In genomic region chr2:101718479-101718878, GRCh38 we compare ENCODE assay signal across 1 cellular context.
TF ChIP-seq lines count a peak whose summit lies in the region.

No MANE protein-coding gene starts in this region.

TF ChIP-seq in HepG2, 621 proteins besides CTCF, POLR2A, EP300 and RAD21:
- TF ChIP-seq HNRNPK (IDR thresholded peaks at IDR 0.05; ENCODE audit: low read depth, low read length, poor library complexity, severe bottlenecking) (peak; percentile 92), ELK4 (CRISPR knock-in tag; IDR thresholded peaks at IDR 0.05; ENCODE audit: borderline replicate concordance) (no peak), PCBP2 (optimal IDR thresholded peaks at IDR 0.05; ENCODE audit: low read depth, low read length, poor library complexity, severe bottlenecking) (peak; percentile 48)
